In genomic region chr1:905811-906531, GRCh38 we compare ENCODE assay signal across 8 cellular contexts. TPM values are rescaled to one million over a fixed set of nuclear protein-coding genes. Genes with fewer than 3 reads are reported as not detected.
DNase-seq lines count a peak whose midpoint lies in the region; ATAC-seq and TF ChIP-seq lines count a peak whose summit lies in the region.

No MANE protein-coding gene starts in this region.

- H3K4me3 ChIP-seq in BLaER1 (peak overlapping the region; percentile 69), HEK293 (ENCODE audit: low read depth, low read length) (no peak overlapping the region), coronary artery (peak overlapping the region; percentile 67)

- H3K36me3 ChIP-seq in BLaER1: no peaks in the 10 kb centered on the region
- H3K36me3 ChIP-seq in HEK293 (ENCODE audit: control insufficient read depth in 2 of 2, insufficient read depth in 1 of 2, low read length in 2 of 2): no peaks in the 10 kb centered on the region

- peak overlapping the region; percentile 81 for H3K4me3 Mint-ChIP-seq in nephron progenitor cell
- no peak overlapping the region for H3K4me3 Mint-ChIP-seq in activated T-helper 17 cell treated with anti-CD3 and anti-CD28 coated beads, Interleukin-2, amount 50 U/mL, for 72 hours

- H3K9me3 Mint-ChIP-seq in nephron progenitor cell: peaks cover 4% of the 10 kb centered on the region
- no peaks in the 10 kb centered on the region for H3K9me3 Mint-ChIP-seq in activated T-helper 17 cell treated with anti-CD3 and anti-CD28 coated beads, Interleukin-2, amount 50 U/mL, for 72 hours

- H3K9me3 ChIP-seq in BLaER1 (no peaks in the 10 kb centered on the region), HEK293 (ENCODE audit: control insufficient read depth, insufficient read depth, low read depth, low read length) (no peaks in the 10 kb centered on the region)

- peak overlapping the region; percentile 89 for H3K4me2 ChIP-seq in BLaER1

- no peak overlapping the region for H3K27ac Mint-ChIP-seq in nephron progenitor cell
- H3K27ac Mint-ChIP-seq in activated T-helper 17 cell treated with anti-CD3 and anti-CD28 coated beads, Interleukin-2, amount 50 U/mL, for 72 hours: no peak overlapping the region

- H3K9ac ChIP-seq in BLaER1: peak overlapping the region; percentile 82

- H3K4me1 ChIP-seq in BLaER1 (peaks cover 49% of the 10 kb centered on the region), HEK293 (ENCODE audit: control insufficient read depth, insufficient read depth, low read length) (peaks cover 13% of the 10 kb centered on the region)

- peak overlapping the region; percentile 11; the same call in 1 of the 2 replicates for H3K27ac ChIP-seq in BLaER1
- H3K27ac ChIP-seq in HEK293 (ENCODE audit: extremely low read depth, low read depth, low read length): peak overlapping the region; percentile 29; the same call in 1 of the 2 replicates
- H3K27ac ChIP-seq in coronary artery: peak overlapping the region in 1 of 2 donors; percentile 42

- DNase-seq in coronary artery (ENCODE audit: low spot score) (peak; percentile 72), nephron progenitor cell (no peak), nucleus accumbens (lab: John Stamatoyannopoulos, UW) (no peak), NCI-H2196 (lab: John Stamatoyannopoulos, UW; ENCODE audit: unreplicated experiment) (no peak)
- DNase-seq in activated naive CD4-positive, alpha-beta T cell treated with anti-CD3 and anti-CD28 coated beads, Interleukin-2, amount 50 U/mL, for 16 hours: no peak

- no peaks in the 10 kb centered on the region for H3K27me3 ChIP-seq in BLaER1

- CTCF ChIA-PET in HEK293 (lab: Yijun Ruan, JAX): interaction anchor here (0.7 to 2.6 kb wide), 16 partner anchors 10 to 158 kb away, joined by 3 to 26 read pairs (median 6); partner anchors contain the start of genes KLHL17 and NOC2L

- peaks cover 42% of the 10 kb centered on the region for H3K4me1 Mint-ChIP-seq in nephron progenitor cell
- no peaks in the 10 kb centered on the region for H3K4me1 Mint-ChIP-seq in activated T-helper 17 cell treated with anti-CD3 and anti-CD28 coated beads, Interleukin-2, amount 50 U/mL, for 72 hours

- TF ChIP-seq CTCF in HEK293 (tag by site-specific recombination; IDR thresholded peaks at IDR 0.05) (no peak), coronary artery (IDR thresholded peaks at IDR 0.05) (no peak), nephron progenitor cell (IDR thresholded peaks at IDR 0.05) (no peak)

- H4K20me1 ChIP-seq in BLaER1: peaks cover 16% of the 10 kb centered on the region

- POLR2A ChIA-PET in HEK293 (lab: Yijun Ruan, JAX): interaction anchor here (0.6 to 3.6 kb wide), 6 partner anchors 11 to 714 kb away, joined by 3 to 47 read pairs (median 9); no protein-coding TSS in a partner anchor

- peaks cover 60% of the 10 kb centered on the region for H3K27me3 Mint-ChIP-seq in nephron progenitor cell (ENCODE audit: low read depth, poor library complexity)
- peaks cover 20% of the 10 kb centered on the region for H3K27me3 Mint-ChIP-seq in activated T-helper 17 cell treated with anti-CD3 and anti-CD28 coated beads, Interleukin-2, amount 50 U/mL, for 72 hours

- peaks cover 5% of the 10 kb centered on the region for H3K36me3 Mint-ChIP-seq in nephron progenitor cell (ENCODE audit: low read depth)
- no peaks in the 10 kb centered on the region for H3K36me3 Mint-ChIP-seq in activated T-helper 17 cell treated with anti-CD3 and anti-CD28 coated beads, Interleukin-2, amount 50 U/mL, for 72 hours (ENCODE audit: low read depth)

- ATAC-seq in activated T-helper 17 cell treated with anti-CD3 and anti-CD28 coated beads, Interleukin-2, amount 50 U/mL, for 72 hours (replicated peaks): no peak

TF ChIP-seq in HEK293, 187 proteins besides CTCF, POLR2A, EP300 and RAD21 (continues in another document):
- TF ChIP-seq ZNF843 (tag by site-specific recombination; IDR thresholded peaks at IDR 0.05) (no peak), ZNF548 (tag by site-specific recombination; IDR thresholded peaks at IDR 0.05) (no peak), TCF7L2 (IDR thresholded peaks at IDR 0.05; ENCODE audit: borderline replicate concordance, low read depth, low read length) (no peak), ZNF561 (tag by site-specific recombination; IDR thresholded peaks at IDR 0.05; ENCODE audit: borderline replicate concordance) (no peak), ZNF768 (tag by site-specific recombination; IDR thresholded peaks at IDR 0.05) (no peak), ZNF692 (tag by site-specific recombination; IDR thresholded peaks at IDR 0.05) (0 out of 2 replicates have a peak, but pooled peaks have one; percentile 28), GLIS1 (tag by site-specific recombination; IDR thresholded peaks at IDR 0.05) (peak; percentile 68), HOXC10 (CRISPR knock-in tag; IDR thresholded peaks at IDR 0.05) (no peak), IKZF3 (tag by site-specific recombination; IDR thresholded peaks at IDR 0.05) (no peak), ZBTB11 (tag by site-specific recombination; conservative IDR thresholded peaks at IDR 0.05; ENCODE audit: low read depth) (no peak)
- TF ChIP-seq, protein P1, sequence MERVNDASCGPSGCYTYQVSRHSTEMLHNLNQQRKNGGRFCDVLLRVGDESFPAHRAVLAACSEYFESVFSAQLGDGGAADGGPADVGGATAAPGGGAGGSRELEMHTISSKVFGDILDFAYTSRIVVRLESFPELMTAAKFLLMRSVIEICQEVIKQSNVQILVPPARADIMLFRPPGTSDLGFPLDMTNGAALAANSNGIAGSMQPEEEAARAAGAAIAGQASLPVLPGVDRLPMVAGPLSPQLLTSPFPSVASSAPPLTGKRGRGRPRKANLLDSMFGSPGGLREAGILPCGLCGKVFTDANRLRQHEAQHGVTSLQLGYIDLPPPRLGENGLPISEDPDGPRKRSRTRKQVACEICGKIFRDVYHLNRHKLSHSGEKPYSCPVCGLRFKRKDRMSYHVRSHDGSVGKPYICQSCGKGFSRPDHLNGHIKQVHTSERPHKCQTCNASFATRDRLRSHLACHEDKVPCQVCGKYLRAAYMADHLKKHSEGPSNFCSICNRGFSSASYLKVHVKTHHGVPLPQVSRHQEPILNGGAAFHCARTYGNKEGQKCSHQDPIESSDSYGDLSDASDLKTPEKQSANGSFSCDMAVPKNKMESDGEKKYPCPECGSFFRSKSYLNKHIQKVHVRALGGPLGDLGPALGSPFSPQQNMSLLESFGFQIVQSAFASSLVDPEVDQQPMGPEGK (tag by site-specific recombination; IDR thresholded peaks at IDR 0.05): peak; percentile 40; the same call in 1 of the 2 replicates
- TF ChIP-seq, protein P2, sequence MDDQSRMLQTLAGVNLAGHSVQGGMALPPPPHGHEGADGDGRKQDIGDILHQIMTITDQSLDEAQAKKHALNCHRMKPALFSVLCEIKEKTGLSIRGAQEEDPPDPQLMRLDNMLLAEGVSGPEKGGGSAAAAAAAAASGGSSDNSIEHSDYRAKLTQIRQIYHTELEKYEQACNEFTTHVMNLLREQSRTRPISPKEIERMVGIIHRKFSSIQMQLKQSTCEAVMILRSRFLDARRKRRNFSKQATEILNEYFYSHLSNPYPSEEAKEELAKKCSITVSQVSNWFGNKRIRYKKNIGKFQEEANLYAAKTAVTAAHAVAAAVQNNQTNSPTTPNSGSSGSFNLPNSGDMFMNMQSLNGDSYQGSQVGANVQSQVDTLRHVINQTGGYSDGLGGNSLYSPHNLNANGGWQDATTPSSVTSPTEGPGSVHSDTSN (CRISPR knock-in tag; IDR thresholded peaks at IDR 0.05): no peak

RNA-seq across cellular contexts. Expression of gene SAMD11, which starts 17.8 kb away (rescaled TPM):
- not detected for total RNA-seq in activated T-helper 17 cell treated with anti-CD3 and anti-CD28 coated beads, Interleukin-2, amount 50 U/mL, for 72 hours

RNA-seq across cellular contexts. Expression of gene NOC2L, which starts 53.1 kb away (rescaled TPM):
- 100 to 1,000 TPM in 1 of 2 donors, 10 to 100 TPM in 1; 57.6 to 141 TPM for total RNA-seq in activated T-helper 17 cell treated with anti-CD3 and anti-CD28 coated beads, Interleukin-2, amount 50 U/mL, for 72 hours

RNA-seq across cellular contexts. Expression of gene KLHL17, which starts 54.4 kb away (rescaled TPM):
- 10 to 100 TPM; 17.4 to 17.8 TPM for total RNA-seq in activated T-helper 17 cell treated with anti-CD3 and anti-CD28 coated beads, Interleukin-2, amount 50 U/mL, for 72 hours
